Comparison of ENCODE assay signal across 21 cellular contexts in the genomic region with DNA sequence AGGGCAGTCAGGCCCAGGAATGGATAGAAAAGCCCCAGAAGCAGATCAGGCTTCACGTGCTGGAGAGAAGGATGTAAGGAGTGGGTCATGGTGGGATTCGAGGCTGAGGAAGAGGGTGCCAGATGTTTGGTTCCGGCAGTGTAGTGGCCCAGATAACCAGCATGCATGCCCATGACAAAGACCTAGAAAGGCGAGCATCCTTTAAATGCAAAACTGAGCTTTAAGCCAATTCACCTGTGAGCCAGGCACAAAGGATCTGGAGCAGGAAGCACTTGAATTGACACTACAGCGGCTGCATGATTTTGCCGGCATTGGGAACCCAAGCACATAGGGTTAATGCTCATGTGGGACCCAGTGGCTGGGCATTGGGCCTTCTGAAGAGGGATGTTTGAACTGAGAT.
A peak's percentile ranks its signal among the peaks of the same experiment; 100 is the strongest.
DNase-seq lines count a peak whose midpoint lies in the region; ATAC-seq and TF ChIP-seq lines count a peak whose summit lies in the region.
"Had no signal": no experiment of that assay in that cellular context is flagged by ENCODE, and none has a peak within 500 bp of the region (broad histone marks: within the 10 kb centered on the region; RNA-seq: fewer than 3 reads in every experiment).

No MANE protein-coding gene starts in this region.

- H3K4me3 ChIP-seq in endodermal cell (ENCODE audit: low read length), result no peak overlapping the region
- H3K4me3 ChIP-seq: BLaER1 had no signal

- no peaks in the 10 kb centered on the region; the same call in 1 of the 2 replicates for H3K27me3 Mint-ChIP-seq in WTC11 (ENCODE audit: low read depth)
- H3K27me3 Mint-ChIP-seq in endodermal cell (ENCODE audit: insufficient read depth), result peaks cover 8% of the 10 kb centered on the region

- POLR2A ChIA-PET in WTC11 (lab: Charles Lee), result no interaction called here

- CTCF ChIA-PET in WTC11 (lab: Charles Lee), result interaction anchor here (0.6 kb wide), 1 partner anchor 11 kb away, joined by 3 read pairs; no protein-coding TSS in a partner anchor

- no peaks in the 10 kb centered on the region for H3K4me1 ChIP-seq in endodermal cell (ENCODE audit: control insufficient read depth, insufficient read depth, low read length)
- H3K4me1 ChIP-seq: BLaER1 had no signal

- ATAC-seq in WTC11 (peak; percentile 38), HG02973 (IDR thresholded peaks at IDR 0.05; ENCODE audit: unreplicated experiment) (no peak)

- H3K27ac Mint-ChIP-seq in WTC11 (no peak overlapping the region), endodermal cell (no peak overlapping the region)
- H3K27ac Mint-ChIP-seq: CD14-positive monocyte; CD4-positive, alpha-beta memory T cell; CD4-positive, CD25-positive, alpha-beta regulatory T cell; CD8-positive, alpha-beta memory T cell had no signal

- H3K27ac ChIP-seq in endodermal cell (ENCODE audit: low read depth, low read length), result no peak overlapping the region
- H3K27ac ChIP-seq: BLaER1 had no signal

- H3K36me3 Mint-ChIP-seq in WTC11 (no peaks in the 10 kb centered on the region), endodermal cell (ENCODE audit: low read depth) (no peaks in the 10 kb centered on the region)
- H3K36me3 Mint-ChIP-seq: CD14-positive monocyte; CD4-positive, alpha-beta memory T cell; CD4-positive, CD25-positive, alpha-beta regulatory T cell; CD8-positive, alpha-beta memory T cell had no signal

- no peaks in the 10 kb centered on the region for H3K9me3 ChIP-seq in endodermal cell (ENCODE audit: control insufficient read depth, low read length)
- H3K9me3 ChIP-seq: BE2C, BLaER1 had no signal

- TF ChIP-seq CTCF in WTC11 (IDR thresholded peaks at IDR 0.05), result no peak
- TF ChIP-seq CTCF in endodermal cell (conservative IDR thresholded peaks at IDR 0.05), result no peak

- H3K27me3 ChIP-seq in endodermal cell (ENCODE audit: control insufficient read depth, insufficient read depth, low read length, poor library complexity, severe bottlenecking), result no peaks in the 10 kb centered on the region
- H3K27me3 ChIP-seq: BE2C, BLaER1 had no signal

- H3K4me3 Mint-ChIP-seq in WTC11 (no peak overlapping the region), endodermal cell (no peak overlapping the region)
- H3K4me3 Mint-ChIP-seq: CD14-positive monocyte; CD4-positive, alpha-beta memory T cell; CD4-positive, CD25-positive, alpha-beta regulatory T cell; CD8-positive, alpha-beta memory T cell had no signal

- no peaks in the 10 kb centered on the region for H3K9me3 Mint-ChIP-seq in WTC11
- H3K9me3 Mint-ChIP-seq in endodermal cell, result no peaks in the 10 kb centered on the region
- H3K9me3 Mint-ChIP-seq: CD4-positive, alpha-beta memory T cell; CD8-positive, alpha-beta memory T cell had no signal

- 86 to 88% methylated on average over 6 of the region's 6 CpGs for WGBS in endodermal cell (ENCODE audit: insufficient coverage in 1 of 2, insufficient read length in 1 of 2), 2 experiments

- H3K4me1 Mint-ChIP-seq in WTC11 (peaks cover 12% of the 10 kb centered on the region), endodermal cell (no peaks in the 10 kb centered on the region)
- H3K4me1 Mint-ChIP-seq: CD14-positive monocyte; CD4-positive, alpha-beta memory T cell; CD4-positive, CD25-positive, alpha-beta regulatory T cell; CD8-positive, alpha-beta memory T cell had no signal

- no peak overlapping the region for H3K9ac ChIP-seq in endodermal cell (ENCODE audit: extremely low read depth, low read length, poor library complexity, severe bottlenecking)
- H3K9ac ChIP-seq: BLaER1 had no signal

- no peaks in the 10 kb centered on the region for H3K36me3 ChIP-seq in endodermal cell (ENCODE audit: control insufficient read depth, insufficient read depth, low read length)
- H3K36me3 ChIP-seq: BE2C, BLaER1 had no signal

- DNase-seq in WTC11 (ENCODE audit: low spot score) (no peak), endodermal cell (peak; percentile 29), islet precursor cell (peak; percentile 38), NCI-H69 (lab: John Stamatoyannopoulos, UW) (no peak), DMS79 treated with DMSO at 0.1 percent for 48 hours (lab: John Stamatoyannopoulos, UW) (no peak)
- DNase-seq: 8988T; ACHN; BE2C; C1 segment of cervical spinal cord; CD4-positive, alpha-beta memory T cell; CD4-positive, CD25-positive, alpha-beta regulatory T cell; CD8-positive, alpha-beta memory T cell; COR-L47; DMS 273 treated with DMSO at 0.1 percent for 48 hours; DMS153; DMS53; DMS79; GF-D8 had no signal

TF ChIP-seq in WTC11, 78 proteins besides CTCF, POLR2A, EP300 and RAD21:
- TF ChIP-seq ZNF671 (CRISPR knock-in tag; IDR thresholded peaks at IDR 0.05), result no peak
- no peak for TF ChIP-seq ZNF121 (CRISPR knock-in tag; IDR thresholded peaks at IDR 0.05)
- no peak for TF ChIP-seq SMAD4 (CRISPR knock-in tag; IDR thresholded peaks at IDR 0.05)
- TF ChIP-seq IRF2 (CRISPR knock-in tag; IDR thresholded peaks at IDR 0.05; ENCODE audit: borderline replicate concordance, low read depth), result no peak
- TF ChIP-seq, protein P1, sequence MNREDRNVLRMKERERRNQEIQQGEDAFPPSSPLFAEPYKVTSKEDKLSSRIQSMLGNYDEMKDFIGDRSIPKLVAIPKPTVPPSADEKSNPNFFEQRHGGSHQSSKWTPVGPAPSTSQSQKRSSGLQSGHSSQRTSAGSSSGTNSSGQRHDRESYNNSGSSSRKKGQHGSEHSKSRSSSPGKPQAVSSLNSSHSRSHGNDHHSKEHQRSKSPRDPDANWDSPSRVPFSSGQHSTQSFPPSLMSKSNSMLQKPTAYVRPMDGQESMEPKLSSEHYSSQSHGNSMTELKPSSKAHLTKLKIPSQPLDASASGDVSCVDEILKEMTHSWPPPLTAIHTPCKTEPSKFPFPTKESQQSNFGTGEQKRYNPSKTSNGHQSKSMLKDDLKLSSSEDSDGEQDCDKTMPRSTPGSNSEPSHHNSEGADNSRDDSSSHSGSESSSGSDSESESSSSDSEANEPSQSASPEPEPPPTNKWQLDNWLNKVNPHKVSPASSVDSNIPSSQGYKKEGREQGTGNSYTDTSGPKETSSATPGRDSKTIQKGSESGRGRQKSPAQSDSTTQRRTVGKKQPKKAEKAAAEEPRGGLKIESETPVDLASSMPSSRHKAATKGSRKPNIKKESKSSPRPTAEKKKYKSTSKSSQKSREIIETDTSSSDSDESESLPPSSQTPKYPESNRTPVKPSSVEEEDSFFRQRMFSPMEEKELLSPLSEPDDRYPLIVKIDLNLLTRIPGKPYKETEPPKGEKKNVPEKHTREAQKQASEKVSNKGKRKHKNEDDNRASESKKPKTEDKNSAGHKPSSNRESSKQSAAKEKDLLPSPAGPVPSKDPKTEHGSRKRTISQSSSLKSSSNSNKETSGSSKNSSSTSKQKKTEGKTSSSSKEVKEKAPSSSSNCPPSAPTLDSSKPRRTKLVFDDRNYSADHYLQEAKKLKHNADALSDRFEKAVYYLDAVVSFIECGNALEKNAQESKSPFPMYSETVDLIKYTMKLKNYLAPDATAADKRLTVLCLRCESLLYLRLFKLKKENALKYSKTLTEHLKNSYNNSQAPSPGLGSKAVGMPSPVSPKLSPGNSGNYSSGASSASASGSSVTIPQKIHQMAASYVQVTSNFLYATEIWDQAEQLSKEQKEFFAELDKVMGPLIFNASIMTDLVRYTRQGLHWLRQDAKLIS (CRISPR knock-in tag; IDR thresholded peaks at IDR 0.05; ENCODE audit: borderline replicate concordance), result no peak
- TF ChIP-seq, protein P2, sequence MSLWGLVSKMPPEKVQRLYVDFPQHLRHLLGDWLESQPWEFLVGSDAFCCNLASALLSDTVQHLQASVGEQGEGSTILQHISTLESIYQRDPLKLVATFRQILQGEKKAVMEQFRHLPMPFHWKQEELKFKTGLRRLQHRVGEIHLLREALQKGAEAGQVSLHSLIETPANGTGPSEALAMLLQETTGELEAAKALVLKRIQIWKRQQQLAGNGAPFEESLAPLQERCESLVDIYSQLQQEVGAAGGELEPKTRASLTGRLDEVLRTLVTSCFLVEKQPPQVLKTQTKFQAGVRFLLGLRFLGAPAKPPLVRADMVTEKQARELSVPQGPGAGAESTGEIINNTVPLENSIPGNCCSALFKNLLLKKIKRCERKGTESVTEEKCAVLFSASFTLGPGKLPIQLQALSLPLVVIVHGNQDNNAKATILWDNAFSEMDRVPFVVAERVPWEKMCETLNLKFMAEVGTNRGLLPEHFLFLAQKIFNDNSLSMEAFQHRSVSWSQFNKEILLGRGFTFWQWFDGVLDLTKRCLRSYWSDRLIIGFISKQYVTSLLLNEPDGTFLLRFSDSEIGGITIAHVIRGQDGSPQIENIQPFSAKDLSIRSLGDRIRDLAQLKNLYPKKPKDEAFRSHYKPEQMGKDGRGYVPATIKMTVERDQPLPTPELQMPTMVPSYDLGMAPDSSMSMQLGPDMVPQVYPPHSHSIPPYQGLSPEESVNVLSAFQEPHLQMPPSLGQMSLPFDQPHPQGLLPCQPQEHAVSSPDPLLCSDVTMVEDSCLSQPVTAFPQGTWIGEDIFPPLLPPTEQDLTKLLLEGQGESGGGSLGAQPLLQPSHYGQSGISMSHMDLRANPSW (CRISPR knock-in tag; conservative IDR thresholded peaks at IDR 0.05; ENCODE audit: low read depth), result no peak

Comparison
In these comparisons a context has a peak if more than half of its experiments do, and no peak if none do; other contexts are left out.
1. DNase-seq: peak in endodermal cell (single experiment) and islet precursor cell (single experiment); none in WTC11 (single experiment), NCI-H69 (single experiment) and DMS79 treated with DMSO at 0.1 percent for 48 hours (single experiment).